8 cellular contexts compared by ENCODE assay signal in the genomic region with DNA sequence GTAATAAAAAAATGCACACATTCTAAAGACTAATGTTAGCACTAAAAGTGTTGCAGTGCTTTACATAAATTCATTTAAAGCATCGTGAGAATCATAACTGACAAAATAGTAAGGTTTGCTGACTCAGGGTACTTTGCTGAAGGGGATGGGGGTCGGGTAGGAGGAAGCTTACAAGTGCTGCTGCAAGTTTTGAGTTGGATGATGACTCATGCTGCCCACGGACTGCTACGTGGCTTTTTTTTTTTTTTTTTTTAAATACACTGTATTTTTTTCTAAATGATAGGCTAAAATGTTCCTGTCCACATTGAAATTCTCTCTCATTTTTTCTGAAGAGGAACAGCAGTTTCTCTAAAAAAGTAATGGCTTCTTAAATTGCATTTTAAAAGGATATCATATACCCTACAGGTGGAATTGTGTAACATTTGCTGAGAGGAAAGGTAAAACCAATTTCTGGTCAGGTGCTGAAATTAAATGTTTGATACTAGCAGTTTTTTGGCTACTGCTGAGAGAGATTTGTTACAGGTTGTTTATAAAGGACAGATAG. TPM values are rescaled to one million over a fixed set of nuclear protein-coding genes. Genes with fewer than 3 reads are reported as not detected.
A peak's percentile ranks its signal among the peaks of the same experiment; 100 is the strongest.
DNase-seq lines count a peak whose midpoint lies in the region; ATAC-seq and TF ChIP-seq lines count a peak whose summit lies in the region.

No MANE protein-coding gene starts in this region.

- DNase-seq in AG08396 (ENCODE audit: low spot score) (peak; percentile 77), OCI-M1 (lab: John Stamatoyannopoulos, UW) (peak; percentile 90), fibroblast of peridontal ligament (ENCODE audit: extremely low read depth) (peak; percentile 95), osteocyte (ENCODE audit: extremely low spot score, unreplicated experiment) (no peak), tibial artery (peak in 1 of 2 donors; percentile 53)
- peak; percentile 65 for DNase-seq in activated T-cell treated with anti-CD3 and anti-CD28 coated beads, Interleukin-2, amount 50 U/mL, for 4 hours

- no peaks in the 10 kb centered on the region for H3K9me3 ChIP-seq in tibial artery

- H3K27ac Mint-ChIP-seq in osteocyte (ENCODE audit: unreplicated experiment) = peak overlapping the region; percentile 98

- H3K4me1 Mint-ChIP-seq in activated T-cell treated with anti-CD3 and anti-CD28 coated beads, Interleukin-2, amount 50 U/mL, for 4 hours (ENCODE audit: low read depth) = peaks cover 39% of the 10 kb centered on the region
- H3K4me1 Mint-ChIP-seq in osteocyte (ENCODE audit: unreplicated experiment) = peaks cover 46% of the 10 kb centered on the region

- no peaks in the 10 kb centered on the region for H3K9me3 Mint-ChIP-seq in activated T-cell treated with anti-CD3 and anti-CD28 coated beads, Interleukin-2, amount 50 U/mL, for 4 hours
- H3K9me3 Mint-ChIP-seq in osteocyte (ENCODE audit: unreplicated experiment) = no peaks in the 10 kb centered on the region

- no peaks in the 10 kb centered on the region for H3K27me3 ChIP-seq in tibial artery

- no peaks in the 10 kb centered on the region for H3K27me3 Mint-ChIP-seq in activated T-cell treated with anti-CD3 and anti-CD28 coated beads, Interleukin-2, amount 50 U/mL, for 4 hours (ENCODE audit: low read depth)
- H3K27me3 Mint-ChIP-seq in osteocyte (ENCODE audit: unreplicated experiment) = no peaks in the 10 kb centered on the region

- H3K36me3 Mint-ChIP-seq in activated T-cell treated with anti-CD3 and anti-CD28 coated beads, Interleukin-2, amount 50 U/mL, for 4 hours (ENCODE audit: insufficient read depth) = peaks cover 6% of the 10 kb centered on the region
- H3K36me3 Mint-ChIP-seq in osteocyte (ENCODE audit: unreplicated experiment) = no peaks in the 10 kb centered on the region

- no peak for TF ChIP-seq CTCF in osteocyte (IDR thresholded peaks at IDR 0.05)
- TF ChIP-seq CTCF in tibial artery (IDR thresholded peaks at IDR 0.05) = no peak

- intact Hi-C loops in tibial artery (cut with DNase I; ENCODE audit: low total_unique reads) = no loop called here

- peaks cover 0 to 35% (median 15%) of the 10 kb centered on the region in 4 donors for H3K4me1 ChIP-seq in tibial artery

- peak overlapping the region; percentile 87 to 97 for H3K27ac ChIP-seq in tibial artery

- no peaks in the 10 kb centered on the region for H3K36me3 ChIP-seq in tibial artery

- ATAC-seq in GM21619 (IDR thresholded peaks at IDR 0.05; ENCODE audit: unreplicated experiment) = peak; percentile 35
- ATAC-seq in activated T-cell treated with anti-CD3 and anti-CD28 coated beads, Interleukin-2, amount 50 U/mL, for 4 hours = peak; percentile 19 to 29
- no peak for ATAC-seq in GM18873 (IDR thresholded peaks at IDR 0.05; ENCODE audit: low FRiP score, unreplicated experiment)

- H3K4me3 ChIP-seq in tibial artery = peak overlapping the region; percentile 54 to 70

- peak overlapping the region; percentile 99 for H3K4me3 Mint-ChIP-seq in activated T-cell treated with anti-CD3 and anti-CD28 coated beads, Interleukin-2, amount 50 U/mL, for 4 hours
- H3K4me3 Mint-ChIP-seq in osteocyte (ENCODE audit: unreplicated experiment) = peak overlapping the region; percentile 90

RNA-seq across cellular contexts. Expression of gene MAPK6, which starts 2.2 kb away (rescaled TPM):
- total RNA-seq in activated T-cell treated with anti-CD3 and anti-CD28 coated beads, Interleukin-2, amount 50 U/mL, for 4 hours = 10 to 100 TPM; 64.4 to 74.1 (median 68.0) TPM
- 44.3 and 46.1 TPM in 2 replicates for total RNA-seq in osteocyte

RNA-seq across cellular contexts. Expression of gene LEO1, which starts 49.6 kb away (rescaled TPM):
- 10 to 100 TPM; 30.7 to 32.6 (median 30.8) TPM for total RNA-seq in activated T-cell treated with anti-CD3 and anti-CD28 coated beads, Interleukin-2, amount 50 U/mL, for 4 hours
- 17.9 and 19.4 TPM in 2 replicates for total RNA-seq in osteocyte
